ENCODE assay signal across 21 cellular contexts in the genomic region with DNA sequence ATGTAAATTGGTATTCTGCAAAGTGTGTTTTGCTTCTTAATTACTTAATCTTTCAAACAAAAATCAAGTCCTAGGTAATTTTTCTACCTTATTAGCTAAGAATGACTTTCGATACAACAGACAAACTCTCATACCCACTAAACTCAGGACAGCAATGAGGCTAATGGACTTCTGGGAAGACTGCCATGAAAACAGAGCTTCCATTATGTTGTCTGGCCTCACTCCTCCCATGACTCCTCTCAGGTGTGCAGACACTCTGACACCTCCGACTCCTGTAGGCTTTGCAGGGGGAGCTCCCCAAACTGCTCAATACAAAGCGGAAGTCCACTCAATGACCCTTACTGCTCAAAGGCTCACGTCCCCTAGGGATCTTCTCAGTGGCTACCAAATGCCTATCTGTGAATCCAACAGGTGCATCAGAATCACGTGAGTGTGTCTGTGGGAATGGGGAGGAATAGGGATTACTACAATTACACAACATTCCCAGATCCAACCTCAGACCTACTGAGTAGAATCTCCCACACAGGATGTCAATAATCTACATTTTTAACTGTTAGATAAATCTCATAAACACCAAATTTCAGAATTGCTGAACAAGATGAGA.
DNase-seq lines count a peak whose midpoint lies in the region; ATAC-seq and TF ChIP-seq lines count a peak whose summit lies in the region.
"Had no signal": no experiment of that assay in that cellular context is flagged by ENCODE, and none has a peak within 500 bp of the region (broad histone marks: within the 10 kb centered on the region; RNA-seq: fewer than 3 reads in every experiment).

No MANE protein-coding gene starts in this region.

- CTCF ChIA-PET in CD4-positive, alpha-beta T cell (lab: Charles Lee) = interaction anchor here (2.5 kb wide), 1 partner anchor 14 kb away, joined by 5 read pairs; no protein-coding TSS in a partner anchor

- POLR2A ChIA-PET in CD4-positive, alpha-beta T cell (lab: Charles Lee) = no interaction called here

- H3K4me3 ChIP-seq in SJCRH30 = no peak overlapping the region
- H3K4me3 ChIP-seq in lower lobe of right lung = no peak overlapping the region
- H3K4me3 ChIP-seq: GM12878, GM23338, PC-9 had no signal

- no peaks in the 10 kb centered on the region for H3K27me3 ChIP-seq in SJCRH30
- H3K27me3 ChIP-seq in lower lobe of right lung (ENCODE audit: low read depth) = no peaks in the 10 kb centered on the region
- no peaks in the 10 kb centered on the region for H3K27me3 ChIP-seq in CD4-positive, alpha-beta T cell (ENCODE audit: control insufficient read depth, insufficient read depth, low read length)

- peaks cover 3% of the 10 kb centered on the region; the same call in 1 of the 2 replicates for H3K27me3 Mint-ChIP-seq in HFFc6 (ENCODE audit: insufficient read depth)
- peaks cover 19% of the 10 kb centered on the region for H3K27me3 Mint-ChIP-seq in CD4-positive, alpha-beta T cell

- H3K36me3 ChIP-seq in SJCRH30 (no peaks in the 10 kb centered on the region), lower lobe of right lung (no peaks in the 10 kb centered on the region)

- H3K9me3 Mint-ChIP-seq in HFFc6 = no peaks in the 10 kb centered on the region
- H3K9me3 Mint-ChIP-seq in CD4-positive, alpha-beta T cell = no peaks in the 10 kb centered on the region
- H3K9me3 Mint-ChIP-seq: CD14-positive monocyte, GM23338 had no signal

- TF ChIP-seq CTCF in lower lobe of right lung (IDR thresholded peaks at IDR 0.05) (no peak), HFFc6 (IDR thresholded peaks at IDR 0.05) (no peak)
- no peak for TF ChIP-seq CTCF in CD4-positive, alpha-beta T cell (IDR thresholded peaks at IDR 0.05)

- intact Hi-C loops in lower lobe of right lung (cut with DNase I) = no loop called here
- intact Hi-C loops in CD4-positive, alpha-beta T cell (cut with DNase I, micrococcal nuclease) = loop anchor here (5.0 kb wide), 4 partner anchors 510 to 930 kb away; no protein-coding TSS in a partner anchor

- H3K4me1 Mint-ChIP-seq in HFFc6 (ENCODE audit: low read depth) = no peaks in the 10 kb centered on the region
- H3K4me1 Mint-ChIP-seq in CD4-positive, alpha-beta T cell (ENCODE audit: low read depth) = no peaks in the 10 kb centered on the region
- H3K4me1 Mint-ChIP-seq: GM23338, T-helper 17 cell had no signal

- no peak overlapping the region for H3K27ac Mint-ChIP-seq in HFFc6
- H3K27ac Mint-ChIP-seq in CD4-positive, alpha-beta T cell = no peak overlapping the region
- H3K27ac Mint-ChIP-seq: CD14-positive monocyte, GM23338, T-helper 17 cell had no signal

- DNase-seq in DMS153 (lab: John Stamatoyannopoulos, UW) = peak; percentile 49
- no peak for DNase-seq in DMS153 treated with DMSO at 0.1 percent for 48 hours (lab: John Stamatoyannopoulos, UW; ENCODE audit: unreplicated experiment)
- peak; percentile 90 for DNase-seq in NCI-H1105 treated with DMSO at 0.1 percent for 48 hours (lab: John Stamatoyannopoulos, UW)
- peak; percentile 60 for DNase-seq in NCI-H2107 treated with DMSO at 0.1 percent for 48 hours (lab: John Stamatoyannopoulos, UW; ENCODE audit: unreplicated experiment)
- DNase-seq in SJCRH30 = peak; percentile 66 to 86
- no peak for DNase-seq in lower lobe of right lung
- no peak for DNase-seq in HFFc6
- DNase-seq in CD4-positive, alpha-beta T cell = no peak
- DNase-seq: AML-193, DMS 273 treated with DMSO at 0.1 percent for 48 hours, EL, MM.1S, NCI-H446 treated with DMSO at 0.1 percent for 48 hours, NCI-H774, PC-9, T-helper 17 cell had no signal

- no peak overlapping the region for H3K4me3 Mint-ChIP-seq in HFFc6
- no peak overlapping the region for H3K4me3 Mint-ChIP-seq in CD4-positive, alpha-beta T cell
- H3K4me3 Mint-ChIP-seq: CD14-positive monocyte, GM23338, T-helper 17 cell had no signal

- H3K4me1 ChIP-seq in SJCRH30 (peaks cover 25% of the 10 kb centered on the region), lower lobe of right lung (no peaks in the 10 kb centered on the region)

- H3K9me3 ChIP-seq in SJCRH30 (replicated peaks) (no peaks in the 10 kb centered on the region), lower lobe of right lung (no peaks in the 10 kb centered on the region)
- H3K9me3 ChIP-seq in CD4-positive, alpha-beta T cell (ENCODE audit: control insufficient read depth, low read length) = no peaks in the 10 kb centered on the region

- peak overlapping the region; percentile 50; the same call in 1 of the 2 replicates for H3K27ac ChIP-seq in SJCRH30
- no peak overlapping the region for H3K27ac ChIP-seq in lower lobe of right lung
- H3K27ac ChIP-seq in CD4-positive, alpha-beta T cell (ENCODE audit: low read depth, low read length) = no peak overlapping the region
- H3K27ac ChIP-seq: 22Rv1, PC-9 had no signal

- H3K36me3 Mint-ChIP-seq in HFFc6 (ENCODE audit: low read depth) = no peaks in the 10 kb centered on the region
- H3K36me3 Mint-ChIP-seq in CD4-positive, alpha-beta T cell (ENCODE audit: low read depth) = no peaks in the 10 kb centered on the region
- H3K36me3 Mint-ChIP-seq: CD14-positive monocyte had no signal

- no peak for ATAC-seq in lower lobe of right lung
- ATAC-seq in CD4-positive, alpha-beta T cell (ENCODE audit: poor library complexity) = no peak
- ATAC-seq: GM12878, GM23338, HCT116, T-helper 17 cell had no signal

Comparison
In these comparisons a context has a peak if more than half of its experiments do, and no peak if none do; other contexts are left out.
1. DNase-seq: peak in DMS153 (single experiment), NCI-H1105 treated with DMSO at 0.1 percent for 48 hours (single experiment), NCI-H2107 treated with DMSO at 0.1 percent for 48 hours (single experiment) and SJCRH30 (2 of 2); none in DMS153 treated with DMSO at 0.1 percent for 48 hours (single experiment), lower lobe of right lung (single experiment), HFFc6 (single experiment) and CD4-positive, alpha-beta T cell (0 of 10).